22 cellular contexts compared by ENCODE assay signal in genomic region chr12:95240556-95240955, GRCh38.
"Had no signal": no experiment of that assay in that cellular context is flagged by ENCODE, and none has a peak within 500 bp of the region (broad histone marks: within the 10 kb centered on the region; RNA-seq: fewer than 3 reads in every experiment).

No MANE protein-coding gene starts in this region.

- H3K4me2 ChIP-seq: smooth muscle cell had no signal

- H3K27ac ChIP-seq: foreskin keratinocyte, heart right ventricle, left lung, lower lobe of right lung, right atrium auricular region had no signal

- H3K4me1 ChIP-seq: foreskin keratinocyte, left lung had no signal

- H3K4me3 ChIP-seq: heart right ventricle, left lung, lower lobe of right lung, right atrium auricular region, smooth muscle cell had no signal

- H3K36me3 ChIP-seq: lower lobe of right lung, right atrium auricular region had no signal

- ATAC-seq: activated CD8-positive, alpha-beta memory T cell treated with anti-CD3 and anti-CD28 coated beads, Interleukin-2, amount 10 ng/mL, durations not matched to agents 7 days and 5 days; activated CD8-positive, alpha-beta T cell treated with anti-CD3 and anti-CD28 coated beads, Interleukin-2, amount 10 ng/mL, durations not matched to agents 7 days and 5 days; esophagus mucosa; foreskin keratinocyte; heart right ventricle; left lung; lower lobe of right lung; naive thymus-derived CD8-positive, alpha-beta T cell; WTC11 had no signal

- H3K9me3 ChIP-seq: heart right ventricle, left lung, lower lobe of right lung, right atrium auricular region had no signal

- FAIRE-seq: urothelium cell line had no signal

- H3K27me3 ChIP-seq: foreskin keratinocyte, heart right ventricle, left lung, right atrium auricular region had no signal

- DNase-seq: activated CD4-positive, alpha-beta T cell treated with anti-CD3 and anti-CD28 coated beads for 1 hour; activated CD8-positive, alpha-beta memory T cell treated with anti-CD3 and anti-CD28 coated beads, Interleukin-2, amount 10 ng/mL, durations not matched to agents 7 days and 5 days; activated CD8-positive, alpha-beta T cell treated with anti-CD3 and anti-CD28 coated beads, Interleukin-2, amount 10 ng/mL, durations not matched to agents 7 days and 5 days; activated gamma-delta T cell; activated naive CD4-positive, alpha-beta T cell treated with anti-CD3 and anti-CD28 coated beads, Interleukin-2, amount 10 ng/mL, durations not matched to agents 7 days and 5 days; activated naive CD8-positive, alpha-beta T cell treated with anti-CD3 and anti-CD28 coated beads, Interleukin-2, amount 10 ng/mL, durations not matched to agents 7 days and 5 days; caudate nucleus; endodermal cell; foreskin keratinocyte; heart right ventricle; left lung; lower lobe of right lung; mesenchymal stem cell; naive thymus-derived CD8-positive, alpha-beta T cell; occipital lobe; stimulated activated CD4-positive, alpha-beta T cell treated with anti-CD3 and anti-CD28 coated beads, Interleukin-1b, Interleukin-23, amount 100 ng/mL, for 48 hours; stimulated activated naive CD4-positive, alpha-beta T cell had no signal
